ENCODE assay signal across 3 cellular contexts in the genomic region with DNA sequence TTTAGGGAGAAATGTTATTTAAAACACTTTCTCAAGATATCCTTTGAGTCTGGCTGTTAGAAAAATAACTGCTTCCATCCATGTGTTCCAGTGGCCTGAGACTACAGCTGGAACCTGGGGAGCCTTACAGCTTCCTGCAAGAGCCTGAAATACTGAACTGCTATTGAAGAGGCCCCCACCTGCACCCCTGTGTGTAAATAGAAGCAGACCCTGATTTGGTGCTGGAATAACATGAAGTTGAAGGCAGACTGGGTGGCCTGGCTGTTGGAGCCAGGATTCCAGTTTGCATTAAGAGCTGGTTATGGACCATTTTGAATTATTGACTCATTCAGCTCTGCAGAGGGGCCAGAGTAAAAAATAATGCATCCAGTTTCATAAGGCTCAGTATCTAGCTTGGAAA.
"Had no signal": no experiment of that assay in that cellular context is flagged by ENCODE, and none has a peak within 500 bp of the region (broad histone marks: within the 10 kb centered on the region; RNA-seq: fewer than 3 reads in every experiment).

No MANE protein-coding gene starts in this region.

- DNase-seq: GDM1, GF-D8 had no signal

- H3K4me3 ChIP-seq: GM12878 had no signal
